Comparison of ENCODE assay signal across 11 cellular contexts in the genomic region with DNA sequence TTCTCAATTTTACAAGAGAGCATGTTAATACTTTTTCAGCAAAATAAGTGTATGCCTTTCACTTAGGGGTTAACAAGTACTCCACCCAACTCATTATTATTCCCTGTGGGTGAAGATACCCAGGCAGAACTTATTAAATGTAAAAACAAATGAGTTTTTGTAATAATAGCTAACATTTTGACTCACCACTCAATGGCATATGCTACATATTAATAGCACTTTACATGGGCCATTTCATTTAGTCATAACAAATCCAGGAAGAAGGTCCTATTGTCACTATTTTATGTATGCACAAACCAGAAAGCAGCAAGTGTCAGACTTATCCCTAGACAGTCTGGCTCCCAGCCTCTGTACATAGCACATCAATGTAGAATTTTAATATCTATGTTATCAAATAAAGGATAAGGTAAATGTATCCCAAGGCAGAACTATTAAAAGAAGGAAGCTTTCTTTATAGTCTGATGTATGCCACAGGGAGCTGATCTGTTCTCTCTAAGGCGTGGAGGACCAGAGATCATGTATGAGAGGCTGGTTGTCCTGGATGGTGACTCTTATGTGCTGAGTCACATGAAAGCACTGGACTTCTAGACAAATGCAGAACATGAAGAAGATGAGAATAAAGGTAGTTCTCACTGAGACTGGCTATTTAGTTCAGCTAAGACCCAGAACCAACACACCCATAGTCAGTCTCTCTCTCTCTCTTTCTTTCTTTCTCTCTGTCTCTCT. TPM values are rescaled to one million over a fixed set of nuclear protein-coding genes. Genes with fewer than 3 reads are reported as not detected.
"Had no signal": no experiment of that assay in that cellular context is flagged by ENCODE, and none has a peak within 500 bp of the region (broad histone marks: within the 10 kb centered on the region; RNA-seq: fewer than 3 reads in every experiment).

No MANE protein-coding gene starts in this region.

RNA-seq across cellular contexts. Expression of a gene that starts 9.5 kb away (rescaled TPM):
- total RNA-seq: glomerular endothelial cell, lung, mononuclear cell, natural killer cell, occipital lobe, psoas muscle, suprapubic skin, transverse colon, ureter had no signal
- polyA plus RNA-seq: keratinocyte, neural cell had no signal

RNA-seq across cellular contexts. Expression of a gene that starts 33.7 kb away (rescaled TPM):
- total RNA-seq: glomerular endothelial cell, occipital lobe had no signal
- polyA plus RNA-seq: neural cell had no signal

RNA-seq across cellular contexts. Expression of a gene that starts 38.1 kb away (rescaled TPM):
- total RNA-seq: occipital lobe had no signal
- polyA plus RNA-seq: neural cell had no signal

RNA-seq across cellular contexts. Expression of a gene that starts 52.5 kb away (rescaled TPM):
- polyA plus RNA-seq: neural cell had no signal
